Comparison of ENCODE assay signal across 18 cellular contexts in genomic region chr20:17446171-17446570, GRCh38.
A peak's percentile ranks its signal among the peaks of the same experiment; 100 is the strongest.
DNase-seq lines count a peak whose midpoint lies in the region; TF ChIP-seq lines count a peak whose summit lies in the region.
"Had no signal": no experiment of that assay in that cellular context is flagged by ENCODE, and none has a peak within 500 bp of the region (broad histone marks: within the 10 kb centered on the region; RNA-seq: fewer than 3 reads in every experiment).

No MANE protein-coding gene starts in this region.

- DNase-seq in endodermal cell (no peak), left kidney (ENCODE audit: low read depth, low spot score) (peak; percentile 25), ascending aorta (ENCODE audit: low spot score in 2 of 2) (no peak), NCI-H2081 (lab: John Stamatoyannopoulos, UW) (no peak)
- DNase-seq in activated CD4-positive, CD25-positive, alpha-beta regulatory T cell treated with anti-CD3 and anti-CD28 coated beads, Interleukin-2, amount 50 U/mL, for 72 hours, result no peak
- DNase-seq: AML-193; Caco-2; Calu3; CD4-positive, alpha-beta T cell; CD8-positive, alpha-beta T cell; DMS79 treated with DMSO at 0.1 percent for 48 hours; GF-D8 had no signal

- H3K27me3 ChIP-seq in endodermal cell (ENCODE audit: control insufficient read depth, insufficient read depth, low read length, poor library complexity, severe bottlenecking) (no peaks in the 10 kb centered on the region), ascending aorta (no peaks in the 10 kb centered on the region)
- H3K27me3 ChIP-seq: BLaER1 treated with 17β-estradiol and CSF1 and Interleukin-3, amounts not matched to agents 10 nM and 100 nM had no signal

- H3K36me3 ChIP-seq in endodermal cell (ENCODE audit: control insufficient read depth, insufficient read depth, low read length) (no peaks in the 10 kb centered on the region), ascending aorta (no peaks in the 10 kb centered on the region)
- H3K36me3 ChIP-seq: BLaER1 treated with 17β-estradiol and CSF1 and Interleukin-3, amounts not matched to agents 10 nM and 100 nM had no signal

- intact Hi-C loops in ascending aorta (cut with DNase I), result no loop called here

- no peaks in the 10 kb centered on the region for H3K36me3 Mint-ChIP-seq in endodermal cell (ENCODE audit: low read depth)
- H3K36me3 Mint-ChIP-seq in nephron (ENCODE audit: low read depth), result no peaks in the 10 kb centered on the region
- H3K36me3 Mint-ChIP-seq: CD8-positive, alpha-beta T cell had no signal

- H3K4me3 ChIP-seq in endodermal cell (ENCODE audit: low read length) (peak overlapping the region; percentile 57), ascending aorta (no peak overlapping the region)
- H3K4me3 ChIP-seq: A549; BLaER1 treated with 17β-estradiol and CSF1 and Interleukin-3, amounts not matched to agents 10 nM and 100 nM had no signal

- H3K27me3 Mint-ChIP-seq in endodermal cell (ENCODE audit: insufficient read depth), result no peaks in the 10 kb centered on the region
- H3K27me3 Mint-ChIP-seq in nephron (ENCODE audit: low read depth), result peaks cover 4% of the 10 kb centered on the region

- peaks cover 25% of the 10 kb centered on the region for H3K4me1 ChIP-seq in endodermal cell (ENCODE audit: control insufficient read depth, insufficient read depth, low read length)
- no peaks in the 10 kb centered on the region for H3K4me1 ChIP-seq in ascending aorta
- H3K4me1 ChIP-seq: A549; BLaER1 treated with 17β-estradiol and CSF1 and Interleukin-3, amounts not matched to agents 10 nM and 100 nM had no signal

- H3K9me3 ChIP-seq in endodermal cell (ENCODE audit: control insufficient read depth, low read length) (peaks cover 9% of the 10 kb centered on the region), ascending aorta (no peaks in the 10 kb centered on the region)
- H3K9me3 ChIP-seq: Caco-2 had no signal

- H3K27ac Mint-ChIP-seq in endodermal cell (no peak overlapping the region), nephron (peak overlapping the region in 2 of 3 experiments; percentile 20 to 48)
- H3K27ac Mint-ChIP-seq: B cell; CD4-positive, alpha-beta T cell; CD8-positive, alpha-beta T cell had no signal

- no peak overlapping the region for H3K9ac ChIP-seq in endodermal cell (ENCODE audit: extremely low read depth, low read length, poor library complexity, severe bottlenecking)
- H3K9ac ChIP-seq: BLaER1 treated with 17β-estradiol and CSF1 and Interleukin-3, amounts not matched to agents 10 nM and 100 nM had no signal

- H3K27ac ChIP-seq in endodermal cell (ENCODE audit: low read depth, low read length) (no peak overlapping the region), ascending aorta (no peak overlapping the region)
- H3K27ac ChIP-seq: 22Rv1; A549; BLaER1 treated with 17β-estradiol and CSF1 and Interleukin-3, amounts not matched to agents 10 nM and 100 nM; C4-2B had no signal

- H3K4me3 Mint-ChIP-seq in endodermal cell (no peak overlapping the region), nephron (no peak overlapping the region)
- H3K4me3 Mint-ChIP-seq: B cell; CD4-positive, alpha-beta T cell; CD8-positive, alpha-beta T cell had no signal

- 94 to 100% methylated on average over 4 to 5 of the region's 5 CpGs for WGBS in endodermal cell (ENCODE audit: insufficient coverage in 1 of 2, insufficient read length in 1 of 2), 2 experiments

- TF ChIP-seq CTCF in endodermal cell (conservative IDR thresholded peaks at IDR 0.05) (no peak), nephron (IDR thresholded peaks at IDR 0.05; ENCODE audit: unreplicated experiment in 3 of 3) (no peak), ascending aorta (IDR thresholded peaks at IDR 0.05) (no peak)

- H3K9me3 Mint-ChIP-seq in endodermal cell (peaks cover 12% of the 10 kb centered on the region), nephron (peaks cover 2% of the 10 kb centered on the region)

- peaks cover 36% of the 10 kb centered on the region for H3K4me1 Mint-ChIP-seq in endodermal cell
- peaks cover 24% of the 10 kb centered on the region for H3K4me1 Mint-ChIP-seq in nephron
- H3K4me1 Mint-ChIP-seq: B cell had no signal
